ENCODE assay signal across 1 cellular context in genomic region chr15:52806284-52806655, GRCh38.
TF ChIP-seq lines count a peak whose summit lies in the region.

No MANE protein-coding gene starts in this region.

TF ChIP-seq in liver, 16 proteins besides CTCF, POLR2A, EP300 and RAD21 (continued from another document):
- TF ChIP-seq, protein P1, sequence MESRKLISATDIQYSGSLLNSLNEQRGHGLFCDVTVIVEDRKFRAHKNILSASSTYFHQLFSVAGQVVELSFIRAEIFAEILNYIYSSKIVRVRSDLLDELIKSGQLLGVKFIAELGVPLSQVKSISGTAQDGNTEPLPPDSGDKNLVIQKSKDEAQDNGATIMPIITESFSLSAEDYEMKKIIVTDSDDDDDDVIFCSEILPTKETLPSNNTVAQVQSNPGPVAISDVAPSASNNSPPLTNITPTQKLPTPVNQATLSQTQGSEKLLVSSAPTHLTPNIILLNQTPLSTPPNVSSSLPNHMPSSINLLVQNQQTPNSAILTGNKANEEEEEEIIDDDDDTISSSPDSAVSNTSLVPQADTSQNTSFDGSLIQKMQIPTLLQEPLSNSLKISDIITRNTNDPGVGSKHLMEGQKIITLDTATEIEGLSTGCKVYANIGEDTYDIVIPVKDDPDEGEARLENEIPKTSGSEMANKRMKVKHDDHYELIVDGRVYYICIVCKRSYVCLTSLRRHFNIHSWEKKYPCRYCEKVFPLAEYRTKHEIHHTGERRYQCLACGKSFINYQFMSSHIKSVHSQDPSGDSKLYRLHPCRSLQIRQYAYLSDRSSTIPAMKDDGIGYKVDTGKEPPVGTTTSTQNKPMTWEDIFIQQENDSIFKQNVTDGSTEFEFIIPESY (IDR thresholded peaks at IDR 0.05): peak; percentile 32
- TF ChIP-seq JUND (IDR thresholded peaks at IDR 0.05) (peak in 1 of 2 donors; percentile 28), GABPA (IDR thresholded peaks at IDR 0.05 in 1 of 2, conservative IDR thresholded peaks at IDR 0.05 in 1 of 2) (no peak), NR2F2 (IDR thresholded peaks at IDR 0.05) (no peak), FOXA1 (IDR thresholded peaks at IDR 0.05) (no peak), HNF4G (IDR thresholded peaks at IDR 0.05) (no peak)
